In the genomic region with DNA sequence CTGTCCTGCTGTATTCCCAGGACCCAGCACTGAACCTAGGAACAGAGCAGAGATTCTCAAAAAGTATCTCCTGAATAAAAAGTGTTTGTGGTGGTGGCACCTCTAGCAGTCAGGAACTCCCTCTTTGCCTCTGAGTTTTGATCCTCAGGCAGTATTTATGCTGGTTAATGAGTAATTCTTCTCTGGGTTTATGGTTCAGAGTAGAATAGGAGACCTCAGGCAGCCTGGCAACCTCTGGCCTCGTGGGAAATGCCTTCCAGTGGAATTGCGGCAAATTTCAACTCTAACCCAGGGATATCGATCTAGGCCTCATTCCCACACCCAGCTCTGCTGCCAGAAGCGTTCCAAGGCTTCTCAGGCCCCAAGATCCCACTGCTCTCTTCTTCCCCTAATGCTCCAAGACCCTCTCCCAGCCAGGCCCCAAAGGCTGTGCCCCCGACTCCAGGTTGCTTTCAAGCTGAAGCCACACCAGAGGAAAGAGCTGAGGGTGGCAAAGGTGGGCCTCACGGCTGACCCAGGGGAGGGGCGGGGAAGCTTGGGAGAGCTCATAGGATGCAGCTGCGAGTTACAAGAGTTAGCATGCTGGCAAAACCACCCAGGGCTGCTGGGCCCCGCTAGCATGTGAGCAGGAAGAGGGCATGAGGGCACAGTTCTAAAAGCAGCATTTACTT, we compare ENCODE assay signal across 27 cellular contexts. TPM values are rescaled to one million over a fixed set of nuclear protein-coding genes. Genes with fewer than 3 reads are reported as not detected.
DNase-seq lines count a peak whose midpoint lies in the region; ATAC-seq and TF ChIP-seq lines count a peak whose summit lies in the region.
"Had no signal": no experiment of that assay in that cellular context is flagged by ENCODE, and none has a peak within 500 bp of the region (broad histone marks: within the 10 kb centered on the region; RNA-seq: fewer than 3 reads in every experiment).

No MANE protein-coding gene starts in this region.

- H3K9me3 ChIP-seq in Peyer's patch (no peaks in the 10 kb centered on the region), trophoblast cell (ENCODE audit: insufficient read depth, low read depth, low read length) (peaks cover 7% of the 10 kb centered on the region)
- H3K9me3 ChIP-seq: prostate gland, vagina had no signal

- H3K27ac ChIP-seq in Peyer's patch (peak overlapping the region in 3 of 4 donors; percentile 22 to 85 (median 62)), trophoblast cell (ENCODE audit: low read depth, low read length) (peak overlapping the region; percentile 47)
- H3K27ac ChIP-seq: prostate gland, vagina had no signal

- TF ChIP-seq CTCF in Peyer's patch (IDR thresholded peaks at IDR 0.05): no peak

- peak overlapping the region; percentile 13 for H2BK5ac ChIP-seq in trophoblast cell (ENCODE audit: low read depth, low read length, poor library complexity)

- DNase-seq in AG08396 (ENCODE audit: low spot score): peak; percentile 1
- DNase-seq in Peyer's patch: peak in 2 of 3 donors; percentile 63 to 70
- peak; percentile 90 for DNase-seq in left lobe of liver (ENCODE audit: low spot score)
- no peak for DNase-seq in trophoblast cell
- DNase-seq in activated effector memory CD4-positive, alpha-beta T cell treated with anti-CD3 and anti-CD28 coated beads, Interleukin-2, amount 50 U/mL, for 16 hours: no peak
- no peak for DNase-seq in OCI-M1 (lab: John Stamatoyannopoulos, UW)
- DNase-seq: activated CD8-positive, alpha-beta T cell treated with anti-CD3 and anti-CD28 coated beads, Interleukin-2, amount 10 ng/mL, durations not matched to agents 7 days and 5 days; activated naive CD4-positive, alpha-beta T cell treated with anti-CD3 and anti-CD28 coated beads for 36 hours; activated T-cell treated with anti-CD3 and anti-CD28 coated beads, Interleukin-2, amount 50 U/mL, for 24 hours; aorta; CD4-positive, CD25-positive, alpha-beta regulatory T cell; DMS79 treated with DMSO at 0.1 percent for 48 hours; effector CD4-positive, alpha-beta T cell; erythroblast; foreskin melanocyte; H9; hypothalamus; mammary epithelial cell; natural killer cell; NCI-H1105; stimulated activated CD4-positive, alpha-beta T cell treated with anti-CD3 and anti-CD28 coated beads, Interleukin-2, amount 100 ng/mL, for 48 hours; T-helper 9 cell had no signal

- H4K8ac ChIP-seq in trophoblast cell (ENCODE audit: low read depth, low read length): no peak overlapping the region

- no peaks in the 10 kb centered on the region for H3K27me3 ChIP-seq in Peyer's patch
- H3K27me3 ChIP-seq in trophoblast cell (ENCODE audit: insufficient read depth, low read length): no peaks in the 10 kb centered on the region
- H3K27me3 ChIP-seq: vagina had no signal

- no peak overlapping the region for H3K4ac ChIP-seq in trophoblast cell (ENCODE audit: low read depth, low read length)

- H3K23ac ChIP-seq in trophoblast cell (ENCODE audit: low read length): no peak overlapping the region

- H3K4me3 ChIP-seq in Peyer's patch (no peak overlapping the region), trophoblast cell (ENCODE audit: low read depth, low read length) (no peak overlapping the region)
- H3K4me3 ChIP-seq: prostate gland, smooth muscle cell, vagina had no signal

- no peak overlapping the region for H2BK12ac ChIP-seq in trophoblast cell (ENCODE audit: low read length)

- no peaks in the 10 kb centered on the region for H3K79me1 ChIP-seq in trophoblast cell (ENCODE audit: low read length)

- H3K18ac ChIP-seq in trophoblast cell (ENCODE audit: low read length): no peak overlapping the region

- no peak overlapping the region for H4K12ac ChIP-seq in trophoblast cell (ENCODE audit: low read depth, low read length)

- H4K91ac ChIP-seq in trophoblast cell (ENCODE audit: low read depth, low read length): no peak overlapping the region

- WGBS in trophoblast cell (ENCODE audit: extremely low coverage, insufficient coverage, insufficient read length): no CpG with 5 or more reads among the region's 9 CpGs

- H3K4me1 ChIP-seq in Peyer's patch (peaks cover 0 to 34% (median 10%) of the 10 kb centered on the region in 4 donors), trophoblast cell (ENCODE audit: control insufficient read depth in 1 of 2, insufficient read depth in 2 of 2, low read length in 2 of 2) (peaks cover 0 to 9% of the 10 kb centered on the region in 2 experiments)
- H3K4me1 ChIP-seq: prostate gland, vagina had no signal

- no peak overlapping the region for H3K14ac ChIP-seq in trophoblast cell (ENCODE audit: low read length)

- no peak overlapping the region for H2BK120ac ChIP-seq in trophoblast cell (ENCODE audit: insufficient read depth, low read length, poor library complexity)

- H3K9ac ChIP-seq in trophoblast cell (ENCODE audit: low read length): no peak overlapping the region

- no peak overlapping the region for H2AFZ ChIP-seq in trophoblast cell (ENCODE audit: insufficient read depth, low read length, poor library complexity)

- ATAC-seq in left lobe of liver (peak; percentile 69), HG03354 (IDR thresholded peaks at IDR 0.05; ENCODE audit: poor library complexity, severe bottlenecking, unreplicated experiment) (no peak), HG02870 (IDR thresholded peaks at IDR 0.05; ENCODE audit: unreplicated experiment) (no peak)
- ATAC-seq: activated CD8-positive, alpha-beta T cell treated with anti-CD3 and anti-CD28 coated beads, Interleukin-2, amount 10 ng/mL, durations not matched to agents 7 days and 5 days; natural killer cell had no signal

- H3K36me3 ChIP-seq in Peyer's patch (peaks cover 0 to 47% (median 0%) of the 10 kb centered on the region in 3 donors), trophoblast cell (ENCODE audit: control insufficient read depth in 1 of 2, insufficient read depth in 2 of 2, low read length in 2 of 2) (peaks cover 38 to 41% of the 10 kb centered on the region in 2 experiments)

- no peak overlapping the region for H3K4me2 ChIP-seq in trophoblast cell (ENCODE audit: low read length)
- H3K4me2 ChIP-seq: smooth muscle cell had no signal

- TF ChIP-seq POLR2A in Peyer's patch (IDR thresholded peaks at IDR 0.05): no peak

- no peaks in the 10 kb centered on the region for H3K79me2 ChIP-seq in trophoblast cell (ENCODE audit: control insufficient read depth, insufficient read depth, low read length, poor library complexity)

- H2AK5ac ChIP-seq in trophoblast cell (ENCODE audit: low read length): no peak overlapping the region

RNA-seq across cellular contexts. Expression of gene HDHD3, which starts 10.9 kb away (rescaled TPM):
- total RNA-seq in Peyer's patch: 100 to 1,000 TPM in 3 of 4 donors, 10 to 100 TPM in 1; 56.1 to 258 (median 237) TPM
- 76.9 TPM for total RNA-seq in left lobe of liver
- 31.3 and 34.8 TPM in 2 replicates for polyA plus RNA-seq in trophoblast cell (2013)

RNA-seq across cellular contexts. Expression of gene ALAD, which starts 13.4 kb away (rescaled TPM):
- total RNA-seq in Peyer's patch (10 to 100 TPM; 44.6 to 81.4 (median 62.2) TPM), left lobe of liver (152 TPM)
- polyA plus RNA-seq in trophoblast cell (2013): 34.6 and 36.2 TPM in 2 replicates

RNA-seq across cellular contexts. Expression of gene POLE3, which starts 22.8 kb away (rescaled TPM):
- total RNA-seq in Peyer's patch (10 to 100 TPM; 13.8 to 56.9 (median 16.4) TPM), left lobe of liver (14.3 TPM)
- polyA plus RNA-seq in trophoblast cell (2013): 36.7 and 38.0 TPM in 2 replicates

RNA-seq across cellular contexts. Expression of gene C9orf43, which starts 22.9 kb away (rescaled TPM):
- 1 to 10 TPM in 3 of 4 donors, not detected in 1; 1.1 to 5.0 (median 1.2) TPM for total RNA-seq in Peyer's patch
- total RNA-seq in left lobe of liver: 0.96 TPM
- polyA plus RNA-seq in trophoblast cell (2013): 0.36 and 0.41 TPM in 2 replicates
- total RNA-seq: vagina had no signal
- polyA plus RNA-seq: aorta, smooth muscle cell had no signal

RNA-seq across cellular contexts. Expression of gene BSPRY, which starts 38.4 kb away (rescaled TPM):
- total RNA-seq in Peyer's patch (10 to 100 TPM; 11.6 to 20.8 (median 15.8) TPM), left lobe of liver (0.33 TPM)
- polyA plus RNA-seq in trophoblast cell (2013): 1.9 and 2.1 TPM in 2 replicates

Comparison
In these comparisons a context has a peak if more than half of its experiments do, and no peak if none do; other contexts are left out.
1. DNase-seq: peak in AG08396 (single experiment), Peyer's patch (2 of 3) and left lobe of liver (single experiment); none in trophoblast cell (0 of 2), activated effector memory CD4-positive, alpha-beta T cell treated with anti-CD3 and anti-CD28 coated beads, Interleukin-2, amount 50 U/mL, for 16 hours (single experiment) and OCI-M1 (single experiment).